In genomic region chr5:35478856-35479682, GRCh38 we compare ENCODE assay signal across 8 cellular contexts.
A peak's percentile ranks its signal among the peaks of the same experiment; 100 is the strongest.
DNase-seq lines count a peak whose midpoint lies in the region; ATAC-seq, FAIRE-seq and TF ChIP-seq lines count a peak whose summit lies in the region.

No MANE protein-coding gene starts in this region.

- no peak overlapping the region for H3K9ac ChIP-seq in endocrine pancreas (ENCODE audit: control insufficient read depth, insufficient read depth, low read length)

- peak overlapping the region; percentile 12 to 88 (median 77) for H3K4me3 Mint-ChIP-seq in CD8-positive, alpha-beta memory T cell
- H3K4me3 Mint-ChIP-seq in nephron progenitor cell = no peak overlapping the region

- TF ChIP-seq CTCF in nephron progenitor cell (IDR thresholded peaks at IDR 0.05) = no peak

- ATAC-seq in HG03108 (IDR thresholded peaks at IDR 0.05; ENCODE audit: unreplicated experiment) = no peak

- H3K4me1 ChIP-seq in CD8-positive, alpha-beta memory T cell (ENCODE audit: insufficient read depth, low read length) = peaks cover 6% of the 10 kb centered on the region
- H3K4me1 ChIP-seq in endocrine pancreas (ENCODE audit: control insufficient read depth, insufficient read depth, low read length) = no peaks in the 10 kb centered on the region

- no peaks in the 10 kb centered on the region for H3K36me3 ChIP-seq in CD8-positive, alpha-beta memory T cell (ENCODE audit: insufficient read depth, low read length)
- H3K36me3 ChIP-seq in endocrine pancreas (ENCODE audit: control insufficient read depth, insufficient read depth, low read length) = no peaks in the 10 kb centered on the region

- peak in 2 of 5 donors; percentile 8 to 11 for DNase-seq in CD8-positive, alpha-beta memory T cell
- DNase-seq in HCEC 1CT = peak; percentile 69
- peak; percentile 77 for DNase-seq in RCC 7860 (ENCODE audit: low spot score)
- no peak for DNase-seq in nephron progenitor cell
- DNase-seq in NCI-H526 (lab: John Stamatoyannopoulos, UW) = no peak
- no peak for DNase-seq in effector CD8-positive, alpha-beta T cell (lab: John Stamatoyannopoulos, UW)

- no peaks in the 10 kb centered on the region for H3K27me3 ChIP-seq in CD8-positive, alpha-beta memory T cell (ENCODE audit: insufficient read depth, low read length, poor library complexity, severe bottlenecking)
- no peaks in the 10 kb centered on the region for H3K27me3 ChIP-seq in endocrine pancreas (ENCODE audit: control insufficient read depth, insufficient read depth, low read length)

- H3K27me3 Mint-ChIP-seq in CD8-positive, alpha-beta memory T cell = peaks cover 6 to 16% of the 10 kb centered on the region in 2 donors
- H3K27me3 Mint-ChIP-seq in nephron progenitor cell (ENCODE audit: low read depth, poor library complexity) = no peaks in the 10 kb centered on the region

- H3K27ac ChIP-seq in CD8-positive, alpha-beta memory T cell (ENCODE audit: low read depth, low read length) = no peak overlapping the region

- peaks cover 0 to 15% (median 8%) of the 10 kb centered on the region in 3 donors for H3K36me3 Mint-ChIP-seq in CD8-positive, alpha-beta memory T cell
- H3K36me3 Mint-ChIP-seq in nephron progenitor cell (ENCODE audit: low read depth) = no peaks in the 10 kb centered on the region

- no peaks in the 10 kb centered on the region for H3K9me3 ChIP-seq in CD8-positive, alpha-beta memory T cell (ENCODE audit: low read length)
- no peaks in the 10 kb centered on the region for H3K9me3 ChIP-seq in endocrine pancreas (ENCODE audit: control insufficient read depth, low read length)

- peak overlapping the region; percentile 65 to 91 (median 85) for H3K27ac Mint-ChIP-seq in CD8-positive, alpha-beta memory T cell
- H3K27ac Mint-ChIP-seq in nephron progenitor cell = peak overlapping the region; percentile 15

- CTCF ChIA-PET in CD8-positive, alpha-beta memory T cell (lab: Charles Lee) = interaction anchor here (1.7 kb wide), 1 partner anchor 447 kb away, joined by 5 read pairs; no protein-coding TSS in a partner anchor

- H3K4me1 Mint-ChIP-seq in CD8-positive, alpha-beta memory T cell = peaks cover 18 to 23% (median 20%) of the 10 kb centered on the region in 3 donors
- no peaks in the 10 kb centered on the region for H3K4me1 Mint-ChIP-seq in nephron progenitor cell

- H3K4me3 ChIP-seq in CD8-positive, alpha-beta memory T cell (ENCODE audit: low read length) = peak overlapping the region; percentile 24
- H3K4me3 ChIP-seq in endocrine pancreas (ENCODE audit: control insufficient read depth, insufficient read depth, low read length) = peak overlapping the region; percentile 81

- peak; percentile 92 for FAIRE-seq in RCC 7860 (lab: Jason Lieb, UNC)

- POLR2A ChIA-PET in CD8-positive, alpha-beta memory T cell (lab: Charles Lee) = no interaction called here

- no peaks in the 10 kb centered on the region for H3K9me3 Mint-ChIP-seq in CD8-positive, alpha-beta memory T cell
- no peaks in the 10 kb centered on the region for H3K9me3 Mint-ChIP-seq in nephron progenitor cell

Comparison
In these comparisons a context has a peak if more than half of its experiments do, and no peak if none do; other contexts are left out.
1. DNase-seq: peak in HCEC 1CT (single experiment) and RCC 7860 (single experiment); none in nephron progenitor cell (single experiment), NCI-H526 (0 of 2) and effector CD8-positive, alpha-beta T cell (single experiment).